Comparison of ENCODE assay signal across 14 cellular contexts in the genomic region with DNA sequence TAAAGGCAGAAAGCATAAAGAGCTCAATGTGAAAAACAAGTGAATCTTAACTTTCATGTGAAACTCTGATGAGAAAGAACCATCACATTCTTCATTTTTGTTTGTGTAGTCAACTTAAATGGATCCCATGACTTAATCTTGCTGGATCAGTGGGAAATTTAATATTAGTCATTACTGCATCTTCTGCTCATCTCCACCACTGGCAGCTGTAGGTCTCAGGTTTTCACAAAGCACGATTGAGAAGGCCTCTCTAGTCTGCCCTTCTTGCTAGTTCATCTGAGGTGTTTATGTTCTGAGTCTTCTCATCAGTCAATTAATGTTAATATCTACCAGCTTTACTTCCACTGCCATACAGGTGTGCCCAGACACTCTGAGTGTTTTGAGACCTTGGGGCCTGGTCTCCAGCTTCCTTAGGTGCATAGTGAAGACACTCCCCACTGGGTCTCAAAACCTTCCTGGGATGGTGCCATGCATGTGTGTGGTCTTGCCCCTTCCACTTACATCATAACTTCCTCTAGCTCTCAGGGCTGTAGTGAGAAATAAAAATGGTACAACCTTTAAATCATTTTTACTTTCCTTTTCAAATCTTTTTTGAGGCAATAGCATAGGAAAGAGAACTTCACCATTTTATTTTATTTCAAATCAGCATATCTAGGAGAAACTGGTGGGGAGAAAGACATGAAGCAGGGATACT.
"Had no signal": no experiment of that assay in that cellular context is flagged by ENCODE, and none has a peak within 500 bp of the region (broad histone marks: within the 10 kb centered on the region; RNA-seq: fewer than 3 reads in every experiment).

No MANE protein-coding gene starts in this region.

- H3K9me3 ChIP-seq: adrenal gland, heart right ventricle, ovary, spleen had no signal

- H3K27me3 Mint-ChIP-seq: activated CD4-positive, alpha-beta memory T cell treated with anti-CD3 and anti-CD28 coated beads, Interleukin-2, amount 10 ng/mL, durations not matched to agents 7 days and 5 days had no signal

- H3K27ac Mint-ChIP-seq: activated CD4-positive, alpha-beta memory T cell treated with anti-CD3 and anti-CD28 coated beads, Interleukin-2, amount 10 ng/mL, durations not matched to agents 7 days and 5 days had no signal

- ATAC-seq: gastroesophageal sphincter, heart right ventricle, left cardiac atrium, sciatic nerve had no signal

- FAIRE-seq: endometrium had no signal

- DNase-seq: activated CD4-positive, alpha-beta memory T cell treated with anti-CD3 and anti-CD28 coated beads, Interleukin-2, amount 10 ng/mL, durations not matched to agents 7 days and 5 days; activated CD8-positive, alpha-beta memory T cell treated with anti-CD3 and anti-CD28 coated beads, Interleukin-2, amount 50 U/mL, for 4 hours; activated gamma-delta T cell; activated T-cell treated with anti-CD3 and anti-CD28 coated beads, Interleukin-2, amount 50 U/mL, for 48 hours; adrenal gland; heart right ventricle; left cardiac atrium; ovary; spleen had no signal

- H3K4me3 ChIP-seq: adrenal gland, cardiac muscle cell, gastroesophageal sphincter, heart right ventricle, lung, ovary, spleen had no signal

- H3K27me3 ChIP-seq: adrenal gland, cardiac muscle cell, gastroesophageal sphincter, heart right ventricle, ovary, spleen had no signal

- H3K4me3 Mint-ChIP-seq: activated CD4-positive, alpha-beta memory T cell treated with anti-CD3 and anti-CD28 coated beads, Interleukin-2, amount 10 ng/mL, durations not matched to agents 7 days and 5 days had no signal

- H3K4me1 ChIP-seq: adrenal gland, gastroesophageal sphincter, heart right ventricle, spleen had no signal

- H3K36me3 ChIP-seq: adrenal gland, cardiac muscle cell, gastroesophageal sphincter, heart right ventricle, ovary, spleen had no signal

- H3K27ac ChIP-seq: adrenal gland, cardiac muscle cell, gastroesophageal sphincter, heart right ventricle, ovary, spleen had no signal
